Comparison of ENCODE assay signal across 8 cellular contexts in the genomic region with DNA sequence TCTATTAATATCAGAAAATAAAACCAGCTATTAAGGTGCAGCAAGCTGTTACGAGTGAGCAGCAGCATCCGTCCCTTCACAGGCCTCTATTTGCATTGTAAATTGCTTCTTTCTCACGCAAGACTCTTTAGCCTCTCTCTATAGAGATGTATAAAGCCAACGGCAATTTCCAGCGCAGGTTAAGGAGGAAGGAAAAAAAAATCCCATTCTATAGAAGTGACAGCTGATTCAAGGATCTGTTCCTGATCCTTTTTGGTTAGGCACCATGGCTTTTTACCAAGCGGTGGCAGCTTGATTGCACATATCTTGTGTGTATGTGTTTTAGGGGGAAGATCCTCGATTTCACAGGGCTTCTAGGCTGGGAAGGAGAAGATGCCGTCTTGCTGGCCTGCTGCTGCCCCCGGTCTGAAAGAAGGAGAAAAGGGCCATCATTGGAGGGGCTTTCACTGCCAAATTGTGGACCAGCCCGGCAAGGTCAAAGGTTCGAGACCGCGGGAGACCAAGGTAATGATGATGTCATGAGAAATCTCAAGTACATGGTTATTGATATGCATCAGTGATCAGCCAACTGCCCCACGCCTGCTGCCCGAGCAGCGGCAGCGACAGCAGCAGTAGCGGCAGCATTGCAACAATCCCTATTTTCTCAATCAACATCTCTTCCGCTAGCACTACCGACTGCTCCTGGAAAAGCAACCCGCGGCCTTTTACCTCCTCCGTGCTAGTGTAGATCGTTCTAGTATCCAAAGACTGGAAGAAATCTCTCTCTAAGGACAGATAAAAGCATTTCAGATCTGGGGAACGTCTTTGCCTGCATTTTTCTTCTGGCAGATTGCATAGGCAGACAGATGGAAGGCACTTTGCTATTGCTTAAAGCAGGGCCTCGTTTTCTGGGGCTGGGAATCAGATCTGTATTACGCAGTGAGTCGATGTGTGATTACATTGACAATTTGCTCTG.
DNase-seq lines count a peak whose midpoint lies in the region; ATAC-seq lines count a peak whose summit lies in the region.

No MANE protein-coding gene starts in this region.

- no peak overlapping the region for H2BK120ac ChIP-seq in mesenchymal stem cell (ENCODE audit: low read depth, low read length)

- WGBS in mesenchymal stem cell = 3% methylated on average over 24 of the region's 28 CpGs

- H3K4me1 ChIP-seq in mesenchymal stem cell (ENCODE audit: control insufficient read depth, insufficient read depth, low read depth, low read length) = peaks cover 3% of the 10 kb centered on the region

- H3K79me1 ChIP-seq in mesenchymal stem cell (replicated peaks; ENCODE audit: low read length, poor library complexity, severe bottlenecking) = no peaks in the 10 kb centered on the region

- H3K9ac ChIP-seq in mesenchymal stem cell (ENCODE audit: low read length) = peak overlapping the region; percentile 68

- peaks cover 81% of the 10 kb centered on the region for H3K27me3 Mint-ChIP-seq in activated naive CD8-positive, alpha-beta T cell

- no peak overlapping the region for H3K14ac ChIP-seq in mesenchymal stem cell (ENCODE audit: low read length in 2 of 2)

- H3K27ac ChIP-seq in mesenchymal stem cell (ENCODE audit: low read length, poor library complexity, severe bottlenecking) = no peak overlapping the region

- ATAC-seq in GM19468 (IDR thresholded peaks at IDR 0.05; ENCODE audit: extremely low read depth, unreplicated experiment) (peak; percentile 21), HG03520 (IDR thresholded peaks at IDR 0.05; ENCODE audit: unreplicated experiment) (peak; percentile 73)

- H2BK5ac ChIP-seq in mesenchymal stem cell (ENCODE audit: low read depth, low read length, poor library complexity, severe bottlenecking) = no peak overlapping the region

- no peak overlapping the region for H3K18ac ChIP-seq in mesenchymal stem cell (ENCODE audit: low read depth in 1 of 2, low read length in 2 of 2)

- peaks cover 17% of the 10 kb centered on the region for H3K9me3 Mint-ChIP-seq in activated naive CD8-positive, alpha-beta T cell (ENCODE audit: low read depth)

- H2BK12ac ChIP-seq in mesenchymal stem cell (ENCODE audit: low read length in 2 of 2) = no peak overlapping the region

- H3K9me3 ChIP-seq in mesenchymal stem cell (ENCODE audit: control insufficient read depth, low read length) = no peaks in the 10 kb centered on the region

- H3K36me3 Mint-ChIP-seq in activated naive CD8-positive, alpha-beta T cell = peaks cover 4% of the 10 kb centered on the region

- peak overlapping the region in 1 of 2 experiments; percentile 84 for H3K4me3 ChIP-seq in mesenchymal stem cell (ENCODE audit: insufficient read depth in 1 of 2, low read depth in 1 of 2, low read length in 2 of 2)

- H3K27ac Mint-ChIP-seq in activated naive CD8-positive, alpha-beta T cell = no peak overlapping the region

- H2AFZ ChIP-seq in mesenchymal stem cell (ENCODE audit: low read depth, low read length) = no peak overlapping the region

- H3K4me2 ChIP-seq in mesenchymal stem cell (ENCODE audit: low read length, poor library complexity, severe bottlenecking) = peak overlapping the region; percentile 54

- H3K23ac ChIP-seq in mesenchymal stem cell (ENCODE audit: low read length in 2 of 2) = peak overlapping the region in 1 of 2 experiments; percentile 49

- no peak overlapping the region for H2AK5ac ChIP-seq in mesenchymal stem cell (ENCODE audit: low read length, severe bottlenecking)

- no peak overlapping the region for H4K8ac ChIP-seq in mesenchymal stem cell (ENCODE audit: low read length)

- peaks cover 28% of the 10 kb centered on the region for H3K4me1 Mint-ChIP-seq in activated naive CD8-positive, alpha-beta T cell (ENCODE audit: low read depth)

- no peak overlapping the region for H3K4ac ChIP-seq in mesenchymal stem cell (ENCODE audit: low read depth in 1 of 2, low read length in 2 of 2)

- H2BK15ac ChIP-seq in mesenchymal stem cell (ENCODE audit: low read depth, poor library complexity, severe bottlenecking) = no peak overlapping the region

- H3K36me3 ChIP-seq in mesenchymal stem cell (ENCODE audit: control insufficient read depth in 1 of 2, insufficient read depth in 2 of 2, low read depth in 1 of 2, low read length in 2 of 2) = no peaks in the 10 kb centered on the region

- DNase-seq in ELF-1 (ENCODE audit: low read depth, low spot score) (peak; percentile 67), mesenchymal stem cell (no peak), NCI-H1930 (lab: John Stamatoyannopoulos, UW) (no peak), AG08396 (ENCODE audit: low spot score) (no peak), HPDE6-E6E7 (ENCODE audit: extremely low spot score) (no peak)

- H3K27me3 ChIP-seq in mesenchymal stem cell (ENCODE audit: control insufficient read depth in 1 of 2, insufficient read depth in 1 of 2, low read length in 2 of 2) = peaks cover 79 to 100% of the 10 kb centered on the region in 2 experiments

- peak overlapping the region; percentile 83 for H3K4me3 Mint-ChIP-seq in activated naive CD8-positive, alpha-beta T cell

- H4K91ac ChIP-seq in mesenchymal stem cell (ENCODE audit: low read length) = no peak overlapping the region
